2 cellular contexts compared by ENCODE assay signal in genomic region chr11:1155274-1155693, GRCh38.
TF ChIP-seq lines count a peak whose summit lies in the region.

No MANE protein-coding gene starts in this region.

TF ChIP-seq in HEK293, 187 proteins besides CTCF, POLR2A, EP300 and RAD21 (continued from another document and continues in another):
- TF ChIP-seq ZNF580 (tag by site-specific recombination; IDR thresholded peaks at IDR 0.05) (peak; percentile 66), ZNF670 (tag by site-specific recombination; IDR thresholded peaks at IDR 0.05; ENCODE audit: low read depth) (no peak), ZNF837 (tag by site-specific recombination; IDR thresholded peaks at IDR 0.05) (no peak), ZNF221 (tag by site-specific recombination; IDR thresholded peaks at IDR 0.05; ENCODE audit: borderline replicate concordance) (no peak), ZFP37 (tag by site-specific recombination; IDR thresholded peaks at IDR 0.05) (no peak), ZNF148 (tag by site-specific recombination; IDR thresholded peaks at IDR 0.05; ENCODE audit: borderline replicate concordance) (peak; percentile 7; the same call in 1 of the 2 replicates), ZFP69B (tag by site-specific recombination; IDR thresholded peaks at IDR 0.05) (no peak), ZNF704 (tag by site-specific recombination; IDR thresholded peaks at IDR 0.05) (no peak), ZNF366 (tag by site-specific recombination; conservative IDR thresholded peaks at IDR 0.05) (peak; percentile 87), ZNF138 (tag by site-specific recombination; IDR thresholded peaks at IDR 0.05; ENCODE audit: borderline replicate concordance) (no peak), ZNF561 (tag by site-specific recombination; IDR thresholded peaks at IDR 0.05; ENCODE audit: borderline replicate concordance) (no peak), ZNF24 (tag by site-specific recombination; IDR thresholded peaks at IDR 0.05) (peak; percentile 70; the same call in 1 of the 2 replicates)
- TF ChIP-seq, protein P1, sequence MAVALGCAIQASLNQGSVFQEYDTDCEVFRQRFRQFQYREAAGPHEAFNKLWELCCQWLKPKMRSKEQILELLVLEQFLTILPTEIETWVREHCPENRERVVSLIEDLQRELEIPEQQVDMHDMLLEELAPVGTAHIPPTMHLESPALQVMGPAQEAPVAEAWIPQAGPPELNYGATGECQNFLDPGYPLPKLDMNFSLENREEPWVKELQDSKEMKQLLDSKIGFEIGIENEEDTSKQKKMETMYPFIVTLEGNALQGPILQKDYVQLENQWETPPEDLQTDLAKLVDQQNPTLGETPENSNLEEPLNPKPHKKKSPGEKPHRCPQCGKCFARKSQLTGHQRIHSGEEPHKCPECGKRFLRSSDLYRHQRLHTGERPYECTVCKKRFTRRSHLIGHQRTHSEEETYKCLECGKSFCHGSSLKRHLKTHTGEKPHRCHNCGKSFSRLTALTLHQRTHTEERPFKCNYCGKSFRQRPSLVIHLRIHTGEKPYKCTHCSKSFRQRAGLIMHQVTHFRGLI (tag by site-specific recombination; IDR thresholded peaks at IDR 0.05), result no peak
- TF ChIP-seq, protein P2, sequence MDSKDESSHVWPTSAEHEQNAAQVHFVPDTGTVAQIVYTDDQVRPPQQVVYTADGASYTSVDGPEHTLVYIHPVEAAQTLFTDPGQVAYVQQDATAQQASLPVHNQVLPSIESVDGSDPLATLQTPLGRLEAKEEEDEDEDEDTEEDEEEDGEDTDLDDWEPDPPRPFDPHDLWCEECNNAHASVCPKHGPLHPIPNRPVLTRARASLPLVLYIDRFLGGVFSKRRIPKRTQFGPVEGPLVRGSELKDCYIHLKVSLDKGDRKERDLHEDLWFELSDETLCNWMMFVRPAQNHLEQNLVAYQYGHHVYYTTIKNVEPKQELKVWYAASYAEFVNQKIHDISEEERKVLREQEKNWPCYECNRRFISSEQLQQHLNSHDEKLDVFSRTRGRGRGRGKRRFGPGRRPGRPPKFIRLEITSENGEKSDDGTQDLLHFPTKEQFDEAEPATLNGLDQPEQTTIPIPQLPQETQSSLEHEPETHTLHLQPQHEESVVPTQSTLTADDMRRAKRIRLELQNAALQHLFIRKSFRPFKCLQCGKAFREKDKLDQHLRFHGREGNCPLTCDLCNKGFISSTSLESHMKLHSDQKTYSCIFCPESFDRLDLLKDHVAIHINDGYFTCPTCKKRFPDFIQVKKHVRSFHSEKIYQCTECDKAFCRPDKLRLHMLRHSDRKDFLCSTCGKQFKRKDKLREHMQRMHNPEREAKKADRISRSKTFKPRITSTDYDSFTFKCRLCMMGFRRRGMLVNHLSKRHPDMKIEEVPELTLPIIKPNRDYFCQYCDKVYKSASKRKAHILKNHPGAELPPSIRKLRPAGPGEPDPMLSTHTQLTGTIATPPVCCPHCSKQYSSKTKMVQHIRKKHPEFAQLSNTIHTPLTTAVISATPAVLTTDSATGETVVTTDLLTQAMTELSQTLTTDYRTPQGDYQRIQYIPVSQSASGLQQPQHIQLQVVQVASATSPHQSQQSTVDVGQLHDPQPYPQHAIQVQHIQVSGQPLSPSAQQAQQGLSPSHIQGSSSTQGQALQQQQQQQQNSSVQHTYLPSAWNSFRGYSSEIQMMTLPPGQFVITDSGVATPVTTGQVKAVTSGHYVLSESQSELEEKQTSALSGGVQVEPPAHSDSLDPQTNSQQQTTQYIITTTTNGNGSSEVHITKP (tag by site-specific recombination; IDR thresholded peaks at IDR 0.05), result no peak
- TF ChIP-seq, protein P3, sequence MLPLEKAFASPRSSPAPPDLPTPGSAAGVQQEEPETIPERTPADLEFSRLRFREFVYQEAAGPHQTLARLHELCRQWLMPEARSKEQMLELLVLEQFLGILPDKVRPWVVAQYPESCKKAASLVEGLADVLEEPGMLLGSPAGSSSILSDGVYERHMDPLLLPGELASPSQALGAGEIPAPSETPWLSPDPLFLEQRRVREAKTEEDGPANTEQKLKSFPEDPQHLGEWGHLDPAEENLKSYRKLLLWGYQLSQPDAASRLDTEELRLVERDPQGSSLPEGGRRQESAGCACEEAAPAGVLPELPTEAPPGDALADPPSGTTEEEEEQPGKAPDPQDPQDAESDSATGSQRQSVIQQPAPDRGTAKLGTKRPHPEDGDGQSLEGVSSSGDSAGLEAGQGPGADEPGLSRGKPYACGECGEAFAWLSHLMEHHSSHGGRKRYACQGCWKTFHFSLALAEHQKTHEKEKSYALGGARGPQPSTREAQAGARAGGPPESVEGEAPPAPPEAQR (tag by site-specific recombination; IDR thresholded peaks at IDR 0.05), result no peak

TF ChIP-seq in GM12878, 131 proteins besides CTCF, POLR2A, EP300 and RAD21 (continued from another document):
- TF ChIP-seq, protein P4, sequence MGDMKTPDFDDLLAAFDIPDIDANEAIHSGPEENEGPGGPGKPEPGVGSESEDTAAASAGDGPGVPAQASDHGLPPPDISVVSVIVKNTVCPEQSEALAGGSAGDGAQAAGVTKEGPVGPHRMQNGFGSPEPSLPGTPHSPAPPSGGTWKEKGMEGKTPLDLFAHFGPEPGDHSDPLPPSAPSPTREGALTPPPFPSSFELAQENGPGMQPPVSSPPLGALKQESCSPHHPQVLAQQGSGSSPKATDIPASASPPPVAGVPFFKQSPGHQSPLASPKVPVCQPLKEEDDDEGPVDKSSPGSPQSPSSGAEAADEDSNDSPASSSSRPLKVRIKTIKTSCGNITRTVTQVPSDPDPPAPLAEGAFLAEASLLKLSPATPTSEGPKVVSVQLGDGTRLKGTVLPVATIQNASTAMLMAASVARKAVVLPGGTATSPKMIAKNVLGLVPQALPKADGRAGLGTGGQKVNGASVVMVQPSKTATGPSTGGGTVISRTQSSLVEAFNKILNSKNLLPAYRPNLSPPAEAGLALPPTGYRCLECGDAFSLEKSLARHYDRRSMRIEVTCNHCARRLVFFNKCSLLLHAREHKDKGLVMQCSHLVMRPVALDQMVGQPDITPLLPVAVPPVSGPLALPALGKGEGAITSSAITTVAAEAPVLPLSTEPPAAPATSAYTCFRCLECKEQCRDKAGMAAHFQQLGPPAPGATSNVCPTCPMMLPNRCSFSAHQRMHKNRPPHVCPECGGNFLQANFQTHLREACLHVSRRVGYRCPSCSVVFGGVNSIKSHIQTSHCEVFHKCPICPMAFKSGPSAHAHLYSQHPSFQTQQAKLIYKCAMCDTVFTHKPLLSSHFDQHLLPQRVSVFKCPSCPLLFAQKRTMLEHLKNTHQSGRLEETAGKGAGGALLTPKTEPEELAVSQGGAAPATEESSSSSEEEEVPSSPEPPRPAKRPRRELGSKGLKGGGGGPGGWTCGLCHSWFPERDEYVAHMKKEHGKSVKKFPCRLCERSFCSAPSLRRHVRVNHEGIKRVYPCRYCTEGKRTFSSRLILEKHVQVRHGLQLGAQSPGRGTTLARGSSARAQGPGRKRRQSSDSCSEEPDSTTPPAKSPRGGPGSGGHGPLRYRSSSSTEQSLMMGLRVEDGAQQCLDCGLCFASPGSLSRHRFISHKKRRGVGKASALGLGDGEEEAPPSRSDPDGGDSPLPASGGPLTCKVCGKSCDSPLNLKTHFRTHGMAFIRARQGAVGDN (IDR thresholded peaks at IDR 0.05), result no peak
- no peak for TF ChIP-seq NKRF (conservative IDR thresholded peaks at IDR 0.05)
